Comparison of ENCODE assay signal across 2 cellular contexts in the genomic region with DNA sequence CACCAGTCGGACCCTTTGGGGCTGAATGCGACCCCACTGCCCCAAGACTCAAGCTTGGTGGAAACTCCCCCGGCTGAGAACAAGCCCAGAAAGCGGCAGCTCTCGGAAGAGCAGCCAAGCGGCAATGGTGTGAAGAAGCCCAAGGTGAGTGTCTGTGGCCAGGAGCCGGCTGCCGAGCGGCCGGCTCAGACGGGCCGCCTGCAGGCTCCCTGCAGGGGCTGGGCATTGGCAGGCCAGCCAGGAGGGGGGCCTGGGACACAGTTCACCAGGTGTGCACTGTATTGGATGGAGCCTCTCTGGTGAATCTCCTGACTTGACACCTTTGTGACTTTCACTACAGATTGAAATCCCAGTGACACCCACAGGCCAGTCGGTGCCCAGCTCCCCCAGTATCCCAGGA.
TF ChIP-seq lines count a peak whose summit lies in the region.

No MANE protein-coding gene starts in this region.

TF ChIP-seq in IMR-90, 13 proteins besides CTCF, POLR2A, EP300 and RAD21:
- TF ChIP-seq NFE2L2 (IDR thresholded peaks at IDR 0.05; ENCODE audit: low read depth, low read length) (no peak), CHD1 (IDR thresholded peaks at IDR 0.05; ENCODE audit: low read depth, low read length) (no peak), MAZ (IDR thresholded peaks at IDR 0.05; ENCODE audit: borderline replicate concordance, low read depth, low read length) (no peak)

TF ChIP-seq in K562, 482 proteins besides CTCF, POLR2A, EP300 and RAD21:
- TF ChIP-seq ZNF3 (CRISPR knock-in tag; IDR thresholded peaks at IDR 0.05) (no peak), POLR2G (IDR thresholded peaks at IDR 0.05; ENCODE audit: low read depth, low read length) (peak; percentile 54), NFE2 (IDR thresholded peaks at IDR 0.05; ENCODE audit: low read depth) (no peak), STAT5B (CRISPR knock-in tag; IDR thresholded peaks at IDR 0.05) (no peak), NR1H2 (CRISPR knock-in tag; IDR thresholded peaks at IDR 0.05) (no peak), ZNF583 (CRISPR knock-in tag; IDR thresholded peaks at IDR 0.05) (no peak), SAFB2 (IDR thresholded peaks at IDR 0.05; ENCODE audit: borderline replicate concordance, low read depth, low read length, severe bottlenecking) (no peak)
TF ChIP-seq in K562: peak in this region for 1.
